ENCODE assay signal across 8 cellular contexts in genomic region chr6:30743099-30744053, GRCh38. TPM values are rescaled to one million over a fixed set of nuclear protein-coding genes. Genes with fewer than 3 reads are reported as not detected.
DNase-seq lines count a peak whose midpoint lies in the region; ATAC-seq and TF ChIP-seq lines count a peak whose summit lies in the region.

No MANE protein-coding gene starts in this region.

- peak; percentile 1 for TF ChIP-seq CTCF in DND-41 (IDR thresholded peaks at IDR 0.05; ENCODE audit: borderline replicate concordance, extremely low read depth, low read length, poor library complexity, severe bottlenecking)
- no peak for TF ChIP-seq CTCF in dorsolateral prefrontal cortex (IDR thresholded peaks at IDR 0.05 in 54 of 56, conservative IDR thresholded peaks at IDR 0.05 in 2 of 56; ENCODE audit: low read depth in 1 of 56, partially characterized antibody in 56 of 56)
- TF ChIP-seq CTCF in tibial nerve (IDR thresholded peaks at IDR 0.05), result no peak

- no peak for TF ChIP-seq EP300 in tibial nerve (IDR thresholded peaks at IDR 0.05)

- peaks cover 31% of the 10 kb centered on the region for H3K79me2 ChIP-seq in DND-41 (ENCODE audit: insufficient read depth, low read length)

- no peak for TF ChIP-seq POLR2A in tibial nerve (IDR thresholded peaks at IDR 0.05)

- DNase-seq in DND-41 (peak; percentile 58), dorsolateral prefrontal cortex (no peak), tibial nerve (ENCODE audit: low spot score in 2 of 2) (no peak), NCI-H1105 treated with DMSO at 0.1 percent for 48 hours (lab: John Stamatoyannopoulos, UW) (no peak)

- 0 to 2% methylated on average over 34 to 42 of the region's 55 CpGs for WGBS in mesodermal cell (ENCODE audit: insufficient coverage in 2 of 2), 2 experiments
- 22 to 24% methylated on average over 54 of the region's 55 CpGs for WGBS in tibial nerve, 2 donors

- H3K9ac ChIP-seq in DND-41 (ENCODE audit: low read depth, low read length), result peak overlapping the region; percentile 73

- H4K20me1 ChIP-seq in DND-41 (ENCODE audit: insufficient read depth, low read length), result peaks cover 9% of the 10 kb centered on the region; the same call in 1 of the 2 replicates

- no peaks in the 10 kb centered on the region for H3K27me3 Mint-ChIP-seq in T-helper 1 cell treated with Interleukin-12 subunit alpha and Interleukin-12 subunit beta and Interleukin-4 antibody, amounts not matched to agents 30 μg/mL and 1 μg/mL, for 36 hours (ENCODE audit: low read depth)

- ATAC-seq in DND-41 (ENCODE audit: insufficient read depth, low read depth) (peak; percentile 47), HG02763 (IDR thresholded peaks at IDR 0.05; ENCODE audit: unreplicated experiment) (peak; percentile 26), GM19467 (IDR thresholded peaks at IDR 0.05; ENCODE audit: unreplicated experiment) (no peak)

- H3K4me2 ChIP-seq in DND-41 (ENCODE audit: insufficient read depth, low read length), result peak overlapping the region; percentile 77

- H2AFZ ChIP-seq in DND-41 (ENCODE audit: low read depth, low read length), result peak overlapping the region; percentile 66

- peak overlapping the region; percentile 68 to 92; a peak in 3 of 4 replicates for H3K4me3 ChIP-seq in DND-41 (ENCODE audit: low read depth in 1 of 2, low read length in 2 of 2)
- H3K4me3 ChIP-seq in dorsolateral prefrontal cortex, result peak overlapping the region; percentile 54 to 98 (median 87)
- H3K4me3 ChIP-seq in mesodermal cell (ENCODE audit: extremely low read depth, insufficient read depth, low read length, poor library complexity, severe bottlenecking), result peak overlapping the region; percentile 94
- H3K4me3 ChIP-seq in tibial nerve, result peak overlapping the region; percentile 49 to 95 (median 82)

- no peaks in the 10 kb centered on the region for H3K9me3 ChIP-seq in DND-41 (ENCODE audit: insufficient read depth, low read length, severe bottlenecking)
- no peaks in the 10 kb centered on the region for H3K9me3 ChIP-seq in mesodermal cell (ENCODE audit: control insufficient read depth, low read length)
- no peaks in the 10 kb centered on the region for H3K9me3 ChIP-seq in tibial nerve

- peak overlapping the region; percentile 87 for H3K27ac Mint-ChIP-seq in T-helper 1 cell treated with Interleukin-12 subunit alpha and Interleukin-12 subunit beta and Interleukin-4 antibody, amounts not matched to agents 30 μg/mL and 1 μg/mL, for 36 hours

- H3K4me1 ChIP-seq in DND-41 (ENCODE audit: insufficient read depth, low read length), result peaks cover 64% of the 10 kb centered on the region
- H3K4me1 ChIP-seq in mesodermal cell (ENCODE audit: control insufficient read depth, insufficient read depth, low read length, poor library complexity, severe bottlenecking), result peaks cover 23% of the 10 kb centered on the region
- H3K4me1 ChIP-seq in tibial nerve, result peaks cover 0 to 66% (median 21%) of the 10 kb centered on the region in 4 donors

- H3K36me3 ChIP-seq in DND-41 (ENCODE audit: insufficient read depth, low read length) (peaks cover 24% of the 10 kb centered on the region), mesodermal cell (ENCODE audit: control insufficient read depth, insufficient read depth, low read length) (peaks cover 49% of the 10 kb centered on the region), tibial nerve (peaks cover 0 to 26% (median 12%) of the 10 kb centered on the region in 3 donors)

- H3K27ac ChIP-seq in DND-41 (ENCODE audit: low read length) (peak overlapping the region; percentile 73), dorsolateral prefrontal cortex (peak overlapping the region; percentile 63 to 97 (median 90)), mesodermal cell (ENCODE audit: low read depth, low read length, severe bottlenecking) (peak overlapping the region; percentile 84), tibial nerve (peak overlapping the region; percentile 49 to 98 (median 96))

- H3K4me3 Mint-ChIP-seq in T-helper 1 cell treated with Interleukin-12 subunit alpha and Interleukin-12 subunit beta and Interleukin-4 antibody, amounts not matched to agents 30 μg/mL and 1 μg/mL, for 36 hours, result peak overlapping the region; percentile 99

- intact Hi-C loops in dorsolateral prefrontal cortex (cut with DNase I), result loop anchor here (2.0 to 5.0 kb wide), 7 partner anchors 23 to 344 kb away; partner anchors contain the start of genes DDR1 (in 1 of the 2) and TUBB (in 1 of the 2)

- H3K4me1 Mint-ChIP-seq in T-helper 1 cell treated with Interleukin-12 subunit alpha and Interleukin-12 subunit beta and Interleukin-4 antibody, amounts not matched to agents 30 μg/mL and 1 μg/mL, for 36 hours (ENCODE audit: low read depth), result peaks cover 62% of the 10 kb centered on the region

- H3K27me3 ChIP-seq in DND-41 (ENCODE audit: insufficient read depth, low read length, poor library complexity) (peaks cover 17% of the 10 kb centered on the region), dorsolateral prefrontal cortex (no peaks in the 10 kb centered on the region), tibial nerve (no peaks in the 10 kb centered on the region)

- no peaks in the 10 kb centered on the region for H3K9me3 Mint-ChIP-seq in T-helper 1 cell treated with Interleukin-12 subunit alpha and Interleukin-12 subunit beta and Interleukin-4 antibody, amounts not matched to agents 30 μg/mL and 1 μg/mL, for 36 hours

- peaks cover 48% of the 10 kb centered on the region for H3K36me3 Mint-ChIP-seq in T-helper 1 cell treated with Interleukin-12 subunit alpha and Interleukin-12 subunit beta and Interleukin-4 antibody, amounts not matched to agents 30 μg/mL and 1 μg/mL, for 36 hours (ENCODE audit: low read depth)

RNA-seq across cellular contexts. Expression of gene FLOT1, which starts 0.9 kb away (rescaled TPM):
- total RNA-seq in dorsolateral prefrontal cortex (100 to 1,000 TPM; 130 to 270 (median 200) TPM), tibial nerve (100 to 1,000 TPM in 1 of 4 donors, 10 to 100 TPM in 3; 83.1 to 157 (median 94.6) TPM)
- 145 TPM for polyA plus RNA-seq in mesodermal cell (2013, experiment 1 of 2)
- 130 TPM for polyA plus RNA-seq in mesodermal cell (2013, experiment 2 of 2)

RNA-seq across cellular contexts. Expression of gene IER3, which starts 1.0 kb away (rescaled TPM):
- 10 to 100 TPM in 27 of 120 experiments, 1 to 10 TPM in 93; 2.1 to 35.8 (median 6.7) TPM for total RNA-seq in dorsolateral prefrontal cortex
- polyA plus RNA-seq in mesodermal cell (2013, experiment 1 of 2), result 139 TPM
- polyA plus RNA-seq in mesodermal cell (2013, experiment 2 of 2), result 110 TPM
- 10 to 100 TPM in 1 of 4 donors, 1 to 10 TPM in 3; 4.5 to 15.3 (median 8.0) TPM for total RNA-seq in tibial nerve

RNA-seq across cellular contexts. Expression of gene TUBB, which starts 23.2 kb away (rescaled TPM):
- total RNA-seq in dorsolateral prefrontal cortex (100 to 1,000 TPM; 113 to 326 (median 218) TPM), tibial nerve (100 to 1,000 TPM; 152 to 218 (median 207) TPM)
- 1,638 TPM for polyA plus RNA-seq in mesodermal cell (2013, experiment 1 of 2)
- 1,486 TPM for polyA plus RNA-seq in mesodermal cell (2013, experiment 2 of 2)

RNA-seq across cellular contexts. Expression of gene MDC1, which starts 26.3 kb away (rescaled TPM):
- total RNA-seq in dorsolateral prefrontal cortex (10 to 100 TPM; 25.7 to 64.4 (median 40.3) TPM), tibial nerve (10 to 100 TPM; 21.3 to 36.0 (median 26.2) TPM)
- 60.6 TPM for polyA plus RNA-seq in mesodermal cell (2013, experiment 1 of 2)
- polyA plus RNA-seq in mesodermal cell (2013, experiment 2 of 2), result 50.2 TPM

RNA-seq across cellular contexts. Expression of gene NRM, which starts 52.6 kb away (rescaled TPM):
- total RNA-seq in dorsolateral prefrontal cortex (1 to 10 TPM in 119 of 120 experiments, under 1 TPM in 1; 0.83 to 8.0 (median 2.5) TPM), tibial nerve (10 to 100 TPM in 1 of 4 donors, 1 to 10 TPM in 3; 6.0 to 13.3 (median 6.9) TPM)
- polyA plus RNA-seq in mesodermal cell (2013, experiment 1 of 2), result 37.5 TPM
- polyA plus RNA-seq in mesodermal cell (2013, experiment 2 of 2), result 38.7 TPM
